ENCODE assay signal across 9 cellular contexts in the genomic region with DNA sequence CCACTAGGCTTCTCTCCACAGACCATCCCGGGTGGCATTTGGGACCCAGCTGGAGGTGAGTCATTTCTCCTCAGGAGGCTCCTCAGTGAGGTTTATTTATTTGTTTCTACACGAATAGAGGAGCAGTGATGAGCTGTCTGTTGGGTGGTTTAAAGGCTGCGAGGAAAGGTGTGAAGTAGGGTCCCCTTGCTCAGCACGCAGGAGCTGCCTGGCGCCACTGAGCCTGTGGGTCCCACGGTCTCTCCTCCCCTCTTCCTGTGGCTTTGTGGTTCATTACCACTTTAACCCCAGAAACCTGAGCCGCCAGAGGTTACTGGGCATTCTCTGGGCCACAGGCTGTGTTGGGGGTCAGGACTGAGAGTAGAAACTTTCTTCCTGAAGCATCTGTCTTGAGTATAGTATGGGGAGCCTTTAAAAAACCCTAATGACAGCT. TPM values are rescaled to one million over a fixed set of nuclear protein-coding genes. Genes with fewer than 3 reads are reported as not detected.
A peak's percentile ranks its signal among the peaks of the same experiment; 100 is the strongest.
DNase-seq lines count a peak whose midpoint lies in the region; ATAC-seq and TF ChIP-seq lines count a peak whose summit lies in the region.
"Had no signal": no experiment of that assay in that cellular context is flagged by ENCODE, and none has a peak within 500 bp of the region (broad histone marks: within the 10 kb centered on the region; RNA-seq: fewer than 3 reads in every experiment).

No MANE protein-coding gene starts in this region.

- CTCF ChIA-PET in WTC11 (lab: Charles Lee): interaction anchor here (0.6 to 2.0 kb wide), 3 partner anchors 12 to 316 kb away, joined by 3 to 8 read pairs (median 7); no protein-coding TSS in a partner anchor

- peaks cover 37% of the 10 kb centered on the region for H3K4me1 ChIP-seq in upper lobe of right lung
- H3K4me1 ChIP-seq: thyroid gland had no signal

- H3K27me3 ChIP-seq in upper lobe of right lung: no peaks in the 10 kb centered on the region
- H3K27me3 ChIP-seq: thyroid gland had no signal

- DNase-seq in NK-92 treated with Interleukin-12 subunit alpha and Interleukin-12 subunit beta, amount 100 ng/mL, for 24 hours (lab: John Stamatoyannopoulos, UW): peak; percentile 80
- DNase-seq in NK-92 (lab: John Stamatoyannopoulos, UW; ENCODE audit: unreplicated experiment) (no peak), hypothalamus (lab: John Stamatoyannopoulos, UW) (no peak), WTC11 (ENCODE audit: low spot score) (no peak), upper lobe of right lung (no peak)
- DNase-seq in stimulated activated CD8-positive, alpha-beta memory T cell treated with anti-CD3 and anti-CD28 coated beads, Interleukin-4, amount 100 ng/mL, for 24 hours (ENCODE audit: low read depth): peak; percentile 33
- DNase-seq: thyroid gland had no signal

- peak; percentile 52 for ATAC-seq in HG03354 (IDR thresholded peaks at IDR 0.05; ENCODE audit: poor library complexity, severe bottlenecking, unreplicated experiment)
- ATAC-seq in WTC11: no peak
- ATAC-seq in upper lobe of right lung: no peak

- no peak overlapping the region for H3K4me3 ChIP-seq in upper lobe of right lung
- H3K4me3 ChIP-seq: thyroid gland had no signal

- no peak overlapping the region for H3K4me3 Mint-ChIP-seq in activated naive CD8-positive, alpha-beta T cell
- H3K4me3 Mint-ChIP-seq in WTC11: no peak overlapping the region

- peaks cover 46% of the 10 kb centered on the region for H3K36me3 ChIP-seq in upper lobe of right lung

- intact Hi-C loops in upper lobe of right lung (cut with DNase I): no loop called here

- POLR2A ChIA-PET in WTC11 (lab: Charles Lee): no interaction called here

- peaks cover 29% of the 10 kb centered on the region for H3K36me3 Mint-ChIP-seq in activated naive CD8-positive, alpha-beta T cell
- H3K36me3 Mint-ChIP-seq in WTC11: no peaks in the 10 kb centered on the region

- peak overlapping the region; percentile 50 for H3K27ac Mint-ChIP-seq in activated naive CD8-positive, alpha-beta T cell
- no peak overlapping the region for H3K27ac Mint-ChIP-seq in WTC11

- no peaks in the 10 kb centered on the region for H3K9me3 ChIP-seq in upper lobe of right lung
- H3K9me3 ChIP-seq: thyroid gland had no signal

- peaks cover 47% of the 10 kb centered on the region for H3K4me1 Mint-ChIP-seq in activated naive CD8-positive, alpha-beta T cell (ENCODE audit: low read depth)
- H3K4me1 Mint-ChIP-seq in WTC11: peaks cover 5% of the 10 kb centered on the region

- no peak overlapping the region for H3K27ac ChIP-seq in upper lobe of right lung
- H3K27ac ChIP-seq: thyroid gland had no signal

- no peaks in the 10 kb centered on the region for H3K27me3 Mint-ChIP-seq in activated naive CD8-positive, alpha-beta T cell
- no peaks in the 10 kb centered on the region for H3K27me3 Mint-ChIP-seq in WTC11 (ENCODE audit: low read depth)

- no peak for TF ChIP-seq CTCF in WTC11 (IDR thresholded peaks at IDR 0.05)
- no peak for TF ChIP-seq CTCF in upper lobe of right lung (IDR thresholded peaks at IDR 0.05)

- H3K9me3 Mint-ChIP-seq in activated naive CD8-positive, alpha-beta T cell (ENCODE audit: low read depth): no peaks in the 10 kb centered on the region
- H3K9me3 Mint-ChIP-seq in WTC11: no peaks in the 10 kb centered on the region

TF ChIP-seq in WTC11, 78 proteins besides CTCF, POLR2A, EP300 and RAD21:
- no peak for TF ChIP-seq NFE2L1 (CRISPR knock-in tag; IDR thresholded peaks at IDR 0.05)
- TF ChIP-seq, protein P1, sequence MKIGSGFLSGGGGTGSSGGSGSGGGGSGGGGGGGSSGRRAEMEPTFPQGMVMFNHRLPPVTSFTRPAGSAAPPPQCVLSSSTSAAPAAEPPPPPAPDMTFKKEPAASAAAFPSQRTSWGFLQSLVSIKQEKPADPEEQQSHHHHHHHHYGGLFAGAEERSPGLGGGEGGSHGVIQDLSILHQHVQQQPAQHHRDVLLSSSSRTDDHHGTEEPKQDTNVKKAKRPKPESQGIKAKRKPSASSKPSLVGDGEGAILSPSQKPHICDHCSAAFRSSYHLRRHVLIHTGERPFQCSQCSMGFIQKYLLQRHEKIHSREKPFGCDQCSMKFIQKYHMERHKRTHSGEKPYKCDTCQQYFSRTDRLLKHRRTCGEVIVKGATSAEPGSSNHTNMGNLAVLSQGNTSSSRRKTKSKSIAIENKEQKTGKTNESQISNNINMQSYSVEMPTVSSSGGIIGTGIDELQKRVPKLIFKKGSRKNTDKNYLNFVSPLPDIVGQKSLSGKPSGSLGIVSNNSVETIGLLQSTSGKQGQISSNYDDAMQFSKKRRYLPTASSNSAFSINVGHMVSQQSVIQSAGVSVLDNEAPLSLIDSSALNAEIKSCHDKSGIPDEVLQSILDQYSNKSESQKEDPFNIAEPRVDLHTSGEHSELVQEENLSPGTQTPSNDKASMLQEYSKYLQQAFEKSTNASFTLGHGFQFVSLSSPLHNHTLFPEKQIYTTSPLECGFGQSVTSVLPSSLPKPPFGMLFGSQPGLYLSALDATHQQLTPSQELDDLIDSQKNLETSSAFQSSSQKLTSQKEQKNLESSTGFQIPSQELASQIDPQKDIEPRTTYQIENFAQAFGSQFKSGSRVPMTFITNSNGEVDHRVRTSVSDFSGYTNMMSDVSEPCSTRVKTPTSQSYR (CRISPR knock-in tag; IDR thresholded peaks at IDR 0.05): no peak

RNA-seq across cellular contexts. Expression of a gene that starts 39.9 kb away (rescaled TPM):
- 3.2 to 7.0 TPM (median 3.4 TPM) in 3 replicates for total RNA-seq in WTC11 (2021)
- 60.2 TPM for total RNA-seq in upper lobe of right lung

RNA-seq across cellular contexts. Expression of a gene that starts 57.0 kb away (rescaled TPM):
- total RNA-seq in WTC11 (2021) (0.09 to 0.46 TPM (median 0.25 TPM) in 3 replicates), upper lobe of right lung (21.7 TPM)

RNA-seq across cellular contexts. Expression of a gene that starts 57.2 kb away (rescaled TPM):
- total RNA-seq in WTC11 (2021) (0.73 to 1.1 TPM (median 0.79 TPM) in 3 replicates), upper lobe of right lung (48.3 TPM)

Comparison
In these comparisons a context has a peak if more than half of its experiments do, and no peak if none do; other contexts are left out.
1. DNase-seq: peak in NK-92 treated with Interleukin-12 subunit alpha and Interleukin-12 subunit beta, amount 100 ng/mL, for 24 hours (single experiment) and stimulated activated CD8-positive, alpha-beta memory T cell treated with anti-CD3 and anti-CD28 coated beads, Interleukin-4, amount 100 ng/mL, for 24 hours (single experiment); none in NK-92 (single experiment), hypothalamus (0 of 51), WTC11 (single experiment) and upper lobe of right lung (single experiment).
2. RNA of a gene that starts 57.0 kb away (total RNA-seq): 21.7 TPM in upper lobe of right lung (single experiment); 0.09 to 0.46 TPM in WTC11; every median in the first group is over 10 times any median in the second.
3. RNA of a gene that starts 57.2 kb away (total RNA-seq): 48.3 TPM in upper lobe of right lung (single experiment); 0.73 to 1.1 TPM in WTC11; every median in the first group is over 10 times any median in the second.